In the genomic region with DNA sequence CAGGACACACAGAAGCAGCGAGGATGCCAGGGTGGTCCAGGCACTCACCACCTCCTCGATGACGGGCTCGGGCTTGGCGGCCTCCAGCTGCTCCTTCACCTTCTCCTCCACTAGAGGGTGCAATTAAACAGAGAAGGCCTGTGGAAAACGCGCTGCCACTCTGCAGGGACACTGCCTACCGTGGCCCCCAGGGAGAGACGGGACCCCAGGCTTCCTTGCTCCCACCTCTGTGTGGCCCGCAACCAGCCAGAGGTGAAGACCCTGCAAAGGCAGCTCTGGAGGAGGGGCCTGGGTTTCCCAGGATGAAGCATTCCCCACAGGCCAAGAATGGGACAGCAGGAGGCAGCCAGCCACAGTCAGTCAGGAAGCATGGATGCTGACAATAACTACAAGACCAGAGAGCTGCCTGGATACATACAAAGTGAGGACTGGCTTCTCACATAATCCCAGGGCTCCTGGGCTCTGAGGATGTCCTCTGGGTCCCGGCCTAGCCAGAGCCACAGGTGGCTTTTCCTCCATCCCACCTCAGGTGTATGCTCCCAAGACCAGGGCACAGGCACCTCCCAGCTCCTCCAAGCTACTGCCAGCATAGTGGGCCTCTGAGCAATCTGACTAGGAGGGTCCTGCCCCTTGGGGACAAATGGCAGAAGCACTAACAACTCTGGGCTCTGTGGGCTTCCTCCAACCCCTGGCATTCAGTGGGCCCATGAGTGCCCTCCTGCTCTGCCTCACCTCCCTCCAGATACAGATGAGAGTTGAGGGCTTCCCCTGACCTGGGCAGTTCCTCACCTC, we compare ENCODE assay signal across 8 cellular contexts. TPM values are rescaled to one million over a fixed set of nuclear protein-coding genes. Genes with fewer than 3 reads are reported as not detected.
DNase-seq lines count a peak whose midpoint lies in the region; ATAC-seq, FAIRE-seq and TF ChIP-seq lines count a peak whose summit lies in the region.

No MANE protein-coding gene starts in this region.

- H3K9me3 ChIP-seq in H1 (ENCODE audit: insufficient read depth in 2 of 2, low read depth in 1 of 2, low read length in 1 of 2): 0 out of 4 replicates have a peak, but pooled peaks cover 0 to 2% of the 10 kb centered on the region in 2 experiments

- H3K9ac ChIP-seq in H1 (replicated peaks in 1 of 4; ENCODE audit: extremely low read depth in 1 of 4, low read depth in 3 of 4, low read length in 3 of 4): no peak overlapping the region

- peak overlapping the region; percentile 68 for H3K27ac Mint-ChIP-seq in activated B cell treated with CpG ODN at 0.5 μM for 24 hours

- peaks cover 70% of the 10 kb centered on the region for H3K36me3 Mint-ChIP-seq in activated B cell treated with CpG ODN at 0.5 μM for 24 hours (ENCODE audit: low read depth)

- no peaks in the 10 kb centered on the region for H3K27me3 Mint-ChIP-seq in activated B cell treated with CpG ODN at 0.5 μM for 24 hours

- no peak overlapping the region for H2BK20ac ChIP-seq in H1 (ENCODE audit: low read length)

- peaks cover 28 to 47% (median 36%) of the 10 kb centered on the region in 4 experiments for H3K36me3 ChIP-seq in H1 (ENCODE audit: control insufficient read depth in 2 of 4, insufficient read depth in 4 of 4, low read length in 3 of 4)

- DNase-seq in AG04449 (ENCODE audit: low read depth, low spot score) (no peak), GM20000 (ENCODE audit: low spot score) (no peak), activated B cell treated with CpG ODN at 0.5 μM for 24 hours (no peak), H1 (ENCODE audit: low read depth in 1 of 2, low spot score in 2 of 2) (peak in 1 of 2 experiments; percentile 75), midbrain (lab: John Stamatoyannopoulos, UW) (peak; percentile 48), cerebellar nuclear complex (lab: John Stamatoyannopoulos, UW) (no peak), NCI-H1048 (lab: John Stamatoyannopoulos, UW) (no peak)

- CTCF ChIA-PET in AG04449 (lab: Yijun Ruan, JAX): interaction anchor here (0.7 to 9.2 kb wide), 32 partner anchors 8 to 409 kb away, joined by 3 to 130 read pairs (median 4); a partner anchor contains a TSS
- CTCF ChIA-PET in activated B cell treated with CpG ODN at 0.5 μM for 24 hours (lab: Charles Lee): interaction anchor here (0.9 to 4.4 kb wide), 13 partner anchors 9 to 93 kb away, joined by 3 to 35 read pairs (median 4); a partner anchor contains a TSS
- CTCF ChIA-PET in H1 (lab: Charles Lee; ENCODE audit: partially characterized antibody): interaction anchor here (0.8 to 9.9 kb wide), 41 partner anchors 10 to 485 kb away, joined by 3 to 104 read pairs (median 4); a partner anchor contains a TSS

- H2BK12ac ChIP-seq in H1 (ENCODE audit: low read depth, low read length): no peak overlapping the region

- no peak overlapping the region for H3K18ac ChIP-seq in H1 (ENCODE audit: extremely low read depth, low read length)

- TF ChIP-seq POLR2A in H1 (IDR thresholded peaks at IDR 0.05; ENCODE audit: control extremely low read depth in 1 of 2, low read depth in 2 of 2, low read length in 2 of 2): no peak

- POLR2A ChIA-PET in AG04449 (lab: Yijun Ruan, JAX): no interaction called here
- POLR2A ChIA-PET in activated B cell treated with CpG ODN at 0.5 μM for 24 hours (lab: Charles Lee): interaction anchor here (1.0 to 15.6 kb wide), 2 partner anchors 53 to 109 kb away, joined by 8 to 189 read pairs; a partner anchor contains a TSS
- POLR2A ChIA-PET in H1 (lab: Charles Lee; ENCODE audit: partially characterized antibody): interaction anchor here (0.6 to 1.7 kb wide), 6 partner anchors 9 to 69 kb away, joined by 3 to 8 read pairs (median 3); a partner anchor contains a TSS

- no peak overlapping the region for H4K5ac ChIP-seq in H1 (ENCODE audit: insufficient read length, low read depth, low read length)

- WGBS in H1 (ENCODE audit: extremely low coverage in 1 of 2, insufficient coverage in 1 of 2, insufficient read length in 1 of 2, insufficient replicate concordance in 2 of 2, low coverage in 1 of 2, low lambda C conversion rate in 2 of 2, missing lambda C conversion rate in 1 of 2), 2 experiments: 58% methylated on average over 10 of the region's 11 CpGs; no CpG with 5 or more reads in 1 of the 2 experiments

- H3K14ac ChIP-seq in H1 (ENCODE audit: insufficient read length): no peak overlapping the region

- H3K56ac ChIP-seq in H1 (replicated peaks; ENCODE audit: insufficient read length, low read depth, low read length): no peak overlapping the region

- peaks cover 5% of the 10 kb centered on the region; the same call in 1 of the 2 replicates for H3K79me1 ChIP-seq in H1 (ENCODE audit: low read depth, low read length)

- intact Hi-C loops in activated B cell treated with CpG ODN at 0.5 μM for 24 hours (cut with micrococcal nuclease): loop anchor here (1.0 kb wide), 1 partner anchor 75 kb away; no protein-coding TSS in a partner anchor

- H3K27ac ChIP-seq in H1 (ENCODE audit: low read depth, low read length): no peak overlapping the region; the same call in 1 of the 2 replicates

- no peak overlapping the region for H3K23ac ChIP-seq in H1 (ENCODE audit: insufficient read length)

- no peaks in the 10 kb centered on the region for H3K27me3 ChIP-seq in H1 (replicated peaks in 1 of 4; ENCODE audit: control insufficient read depth in 3 of 4, extremely low read depth in 1 of 4, insufficient read depth in 3 of 4, low read length in 3 of 4)

- H3K4me3 ChIP-seq in AG04449 (ENCODE audit: low read depth, low read length): no peak overlapping the region
- H3K4me3 ChIP-seq in H1 (ENCODE audit: extremely low read depth in 1 of 4, insufficient read depth in 2 of 4, low read depth in 3 of 4, low read length in 4 of 4): no peak overlapping the region

- peaks cover 59% of the 10 kb centered on the region for H3K4me1 Mint-ChIP-seq in activated B cell treated with CpG ODN at 0.5 μM for 24 hours

- no peak overlapping the region for H3K4ac ChIP-seq in H1 (replicated peaks; ENCODE audit: insufficient read length, low read depth, low read length)

- H3K4me1 ChIP-seq in H1 (replicated peaks in 1 of 4; ENCODE audit: control insufficient read depth in 3 of 4, insufficient read depth in 4 of 4, low read length in 3 of 4): no peaks in the 10 kb centered on the region

- FAIRE-seq in H1 (lab: Jason Lieb, UNC): no peak

- TF ChIP-seq CTCF in AG04449 (IDR thresholded peaks at IDR 0.05; ENCODE audit: insufficient read depth, low read length, missing control alignments) (peak; percentile 61), GM20000 (IDR thresholded peaks at IDR 0.05; ENCODE audit: extremely low read depth, missing control alignments) (peak; percentile 77), activated B cell treated with CpG ODN at 0.5 μM for 24 hours (IDR thresholded peaks at IDR 0.05) (no peak), H1 (IDR thresholded peaks at IDR 0.05; ENCODE audit: control extremely low read depth in 1 of 3, insufficient read depth in 1 of 3, low read depth in 1 of 3, low read length in 3 of 3) (peak; percentile 65 to 79 (median 72))

- H2AK5ac ChIP-seq in H1 (ENCODE audit: low read depth, low read length): no peak overlapping the region

- no peak overlapping the region for H2BK15ac ChIP-seq in H1 (ENCODE audit: low read length)

- 0 out of 4 replicates have a peak, but pooled peaks cover 0 to 6% of the 10 kb centered on the region in 2 experiments for H3K79me2 ChIP-seq in H1 (ENCODE audit: control insufficient read depth in 1 of 2, insufficient read depth in 2 of 2, low read length in 2 of 2)

- ATAC-seq in activated B cell treated with CpG ODN at 0.5 μM for 24 hours (ENCODE audit: low read depth) (no peak), HG03045 (IDR thresholded peaks at IDR 0.05; ENCODE audit: unreplicated experiment) (no peak)

- H4K91ac ChIP-seq in H1 (replicated peaks; ENCODE audit: insufficient read length, low read length): no peak overlapping the region

- H3K4me3 Mint-ChIP-seq in activated B cell treated with CpG ODN at 0.5 μM for 24 hours: peak overlapping the region; percentile 19

- peak; percentile 74 to 77 for TF ChIP-seq RAD21 in H1 (IDR thresholded peaks at IDR 0.05 in 1 of 2, conservative IDR thresholded peaks at IDR 0.05 in 1 of 2; ENCODE audit: low read depth in 2 of 2, low read length in 2 of 2)

- TF ChIP-seq EP300 in H1 (IDR thresholded peaks at IDR 0.05; ENCODE audit: borderline replicate concordance in 1 of 2, low read depth in 2 of 2, low read length in 2 of 2): no peak

- no peak overlapping the region for H3K4me2 ChIP-seq in H1 (ENCODE audit: insufficient read depth in 1 of 2, low read depth in 2 of 2, low read length in 2 of 2)

- no peak overlapping the region; the same call in 1 of the 2 replicates for H2BK5ac ChIP-seq in H1 (ENCODE audit: low read depth, low read length)

- H3K9me3 Mint-ChIP-seq in activated B cell treated with CpG ODN at 0.5 μM for 24 hours: peaks cover 4% of the 10 kb centered on the region

- no peak overlapping the region for H2AFZ ChIP-seq in H1 (ENCODE audit: low read length)

- no peaks in the 10 kb centered on the region for H3K23me2 ChIP-seq in H1 (ENCODE audit: low read depth, low read length)

- peaks cover 4 to 8% of the 10 kb centered on the region in 2 experiments for H4K20me1 ChIP-seq in H1 (replicated peaks in 1 of 2; ENCODE audit: control insufficient read depth in 1 of 2, insufficient read depth in 2 of 2, low read length in 2 of 2)

- no peak overlapping the region for H4K8ac ChIP-seq in H1 (ENCODE audit: extremely low read depth, insufficient read depth, low read length)

- H2BK120ac ChIP-seq in H1 (replicated peaks; ENCODE audit: low read depth, low read length): no peak overlapping the region

RNA-seq across cellular contexts. Expression of a gene that starts 46.2 kb away (rescaled TPM):
- total RNA-seq in activated B cell treated with CpG ODN at 0.5 μM for 24 hours: not detected in 2 replicates
- total RNA-seq in H1 (2021; fragmentation: NEBNext Ultra II Directional; extraction: Animal tissue kit (Norgen Biotek cat#: 25700)): 0.21 and 1.5 TPM in 2 replicates
- polyA plus RNA-seq in H1 (2011; rRNA removed): 0.57 and 1.9 TPM in 2 replicates
- 0.89 TPM for polyA plus RNA-seq in H1 (2011; cell fraction: cytosol; rRNA removed)
- polyA plus RNA-seq in H1 (2011; cell fraction: nucleus; rRNA removed): 3.4 TPM
- 0.27 to 1.1 TPM (median 0.67 TPM) in 4 replicates for polyA plus RNA-seq in H1 (2012, experiment 1 of 2)
- 0.54 TPM for polyA plus RNA-seq in H1 (2012, experiment 2 of 2)
- polyA plus RNA-seq in H1 (2013, experiment 1 of 2): 0.63 TPM
- 0.79 TPM for polyA plus RNA-seq in H1 (2013, experiment 2 of 2)
- polyA minus RNA-seq in H1 (2011; rRNA and poly(A)+ RNA removed): 0.73 and 0.88 TPM in 2 replicates
- not detected for polyA minus RNA-seq in H1 (2011; cell fraction: cytosol; rRNA and poly(A)+ RNA removed)
- polyA minus RNA-seq in H1 (2011; cell fraction: nucleus; rRNA and poly(A)+ RNA removed): 2.3 TPM

RNA-seq across cellular contexts. Expression of a gene that starts 52.8 kb away (rescaled TPM):
- total RNA-seq in activated B cell treated with CpG ODN at 0.5 μM for 24 hours: 93.8 and 98.4 TPM in 2 replicates
- 41.3 and 44.4 TPM in 2 replicates for total RNA-seq in H1 (2021; fragmentation: NEBNext Ultra II Directional; extraction: Animal tissue kit (Norgen Biotek cat#: 25700))
- 29.5 and 41.5 TPM in 2 replicates for polyA plus RNA-seq in H1 (2011; rRNA removed)
- 57.2 TPM for polyA plus RNA-seq in H1 (2011; cell fraction: cytosol; rRNA removed)
- polyA plus RNA-seq in H1 (2011; cell fraction: nucleus; rRNA removed): 37.1 TPM
- 50.0 to 59.6 TPM (median 58.4 TPM) in 4 replicates for polyA plus RNA-seq in H1 (2012, experiment 1 of 2)
- 27.9 TPM for polyA plus RNA-seq in H1 (2012, experiment 2 of 2)
- 39.5 TPM for polyA plus RNA-seq in H1 (2013, experiment 1 of 2)
- 41.8 TPM for polyA plus RNA-seq in H1 (2013, experiment 2 of 2)
- 20.6 and 38.9 TPM in 2 replicates for polyA minus RNA-seq in H1 (2011; rRNA and poly(A)+ RNA removed)
- polyA minus RNA-seq in H1 (2011; cell fraction: cytosol; rRNA and poly(A)+ RNA removed): 12.0 TPM
- polyA minus RNA-seq in H1 (2011; cell fraction: nucleus; rRNA and poly(A)+ RNA removed): 55.5 TPM

RNA-seq across cellular contexts. Expression of a gene that starts 55.7 kb away (rescaled TPM):
- 79.8 and 98.6 TPM in 2 replicates for total RNA-seq in activated B cell treated with CpG ODN at 0.5 μM for 24 hours
- total RNA-seq in H1 (2021; fragmentation: NEBNext Ultra II Directional; extraction: Animal tissue kit (Norgen Biotek cat#: 25700)): 45.8 and 46.9 TPM in 2 replicates
- polyA plus RNA-seq in H1 (2011; rRNA removed): 27.3 and 47.8 TPM in 2 replicates
- polyA plus RNA-seq in H1 (2011; cell fraction: cytosol; rRNA removed): 30.9 TPM
- polyA plus RNA-seq in H1 (2011; cell fraction: nucleus; rRNA removed): 332 TPM
- polyA plus RNA-seq in H1 (2012, experiment 1 of 2): 36.4 to 64.7 TPM (median 55.9 TPM) in 4 replicates
- polyA plus RNA-seq in H1 (2012, experiment 2 of 2): 42.2 TPM
- polyA plus RNA-seq in H1 (2013, experiment 1 of 2): 15.7 TPM
- 14.2 TPM for polyA plus RNA-seq in H1 (2013, experiment 2 of 2)
- 19.1 and 33.7 TPM in 2 replicates for polyA minus RNA-seq in H1 (2011; rRNA and poly(A)+ RNA removed)
- 16.9 TPM for polyA minus RNA-seq in H1 (2011; cell fraction: cytosol; rRNA and poly(A)+ RNA removed)
- 58.1 TPM for polyA minus RNA-seq in H1 (2011; cell fraction: nucleus; rRNA and poly(A)+ RNA removed)
